8 cellular contexts compared by ENCODE assay signal in genomic region chr1:207823880-207824566, GRCh38.
A peak's percentile ranks its signal among the peaks of the same experiment; 100 is the strongest.
DNase-seq lines count a peak whose midpoint lies in the region; ATAC-seq, FAIRE-seq and TF ChIP-seq lines count a peak whose summit lies in the region.

No MANE protein-coding gene starts in this region.

- peaks cover 30% of the 10 kb centered on the region for H3K4me1 Mint-ChIP-seq in neural progenitor cell

- no peaks in the 10 kb centered on the region for H3K36me3 Mint-ChIP-seq in neural progenitor cell

- no peaks in the 10 kb centered on the region for H3K27me3 ChIP-seq in neural progenitor cell

- H3K4me2 ChIP-seq in neural progenitor cell = no peak overlapping the region

- no peaks in the 10 kb centered on the region for H4K20me1 ChIP-seq in neural progenitor cell (ENCODE audit: low read depth)

- no peaks in the 10 kb centered on the region for H3K9me3 ChIP-seq in neural progenitor cell (ENCODE audit: low read depth)

- TF ChIP-seq CTCF in neural progenitor cell (IDR thresholded peaks at IDR 0.05) = peak; percentile 57

- H3K4me1 ChIP-seq in neural progenitor cell = no peaks in the 10 kb centered on the region

- H3K4me3 ChIP-seq in neural progenitor cell = no peak overlapping the region

- H3K36me3 ChIP-seq in neural progenitor cell = no peaks in the 10 kb centered on the region

- TF ChIP-seq POLR2A in GM12891 (IDR thresholded peaks at IDR 0.05; ENCODE audit: low read depth, low read length) = peak; percentile 84

- H2AFZ ChIP-seq in neural progenitor cell (replicated peaks) = no peak overlapping the region

- no peaks in the 10 kb centered on the region for H3F3A ChIP-seq in neural progenitor cell (ENCODE audit: low read depth)

- peak; percentile 87 for FAIRE-seq in GM12891 (lab: Jason Lieb, UNC)

- ATAC-seq in HG02938 (IDR thresholded peaks at IDR 0.05; ENCODE audit: unreplicated experiment) = peak; percentile 26

- no peaks in the 10 kb centered on the region for H3K79me2 ChIP-seq in neural progenitor cell (ENCODE audit: low read depth)

- H3K27ac ChIP-seq in neural progenitor cell = no peak overlapping the region
- H3K27ac ChIP-seq in substantia nigra (ENCODE audit: low read depth, low read length, poor library complexity, severe bottlenecking) = peak overlapping the region; percentile 100

- peak overlapping the region; percentile 52 for H3K27ac Mint-ChIP-seq in neural progenitor cell

- no peak overlapping the region for H3K9ac ChIP-seq in neural progenitor cell

- peaks cover 2% of the 10 kb centered on the region for H3K9me3 Mint-ChIP-seq in neural progenitor cell

- peak overlapping the region; percentile 20 for H3K4me3 Mint-ChIP-seq in neural progenitor cell

- DNase-seq in GM12891 (ENCODE audit: insufficient read length, low spot score) (no peak), RKO (ENCODE audit: low spot score) (peak; percentile 18), fibroblast of the conjunctiva (ENCODE audit: low read depth) (peak; percentile 94), neural progenitor cell (ENCODE audit: low spot score) (peak; percentile 78), substantia nigra (lab: John Stamatoyannopoulos, UW) (peak in 47 of 49 donors; percentile 46 to 94 (median 76)), GM19238 (ENCODE audit: insufficient read length, low spot score) (no peak)
- peak; percentile 65 for DNase-seq in activated gamma-delta T cell treated with anti-CD3 and anti-CD28 coated beads, Interleukin-2, amount 50 U/mL, for 16 hours (ENCODE audit: low read depth)

- H3K27me3 Mint-ChIP-seq in neural progenitor cell (ENCODE audit: insufficient read depth, low read depth) = peaks cover 5% of the 10 kb centered on the region

TF ChIP-seq in GM12891, 5 proteins besides CTCF, POLR2A, EP300 and RAD21:
- TF ChIP-seq TAF1 (IDR thresholded peaks at IDR 0.05; ENCODE audit: low read depth, low read length) (peak; percentile 64; the same call in 1 of the 2 replicates), POU2F2 (IDR thresholded peaks at IDR 0.05; ENCODE audit: low read depth, low read length) (peak; percentile 69), PAX5 (IDR thresholded peaks at IDR 0.05; ENCODE audit: insufficient read depth, low read length, severe bottlenecking) (no peak), SPI1 (IDR thresholded peaks at IDR 0.05; ENCODE audit: low read depth, low read length) (no peak), POLR2AphosphoS5 (IDR thresholded peaks at IDR 0.05; ENCODE audit: low read depth, low read length) (peak; percentile 78; the same call in 1 of the 2 replicates)

Comparison
In these comparisons a context has a peak if more than half of its experiments do, and no peak if none do; other contexts are left out.
1. DNase-seq: peak in RKO (single experiment), activated gamma-delta T cell treated with anti-CD3 and anti-CD28 coated beads, Interleukin-2, amount 50 U/mL, for 16 hours (single experiment), fibroblast of the conjunctiva (single experiment), neural progenitor cell (single experiment) and substantia nigra (47 of 49); none in GM12891 (single experiment) and GM19238 (single experiment).